In genomic region chr17:27633312-27634025, GRCh38 we compare ENCODE assay signal across 10 cellular contexts. TPM values are rescaled to one million over a fixed set of nuclear protein-coding genes. Genes with fewer than 3 reads are reported as not detected.
DNase-seq lines count a peak whose midpoint lies in the region; ATAC-seq and TF ChIP-seq lines count a peak whose summit lies in the region.
"Had no signal": no experiment of that assay in that cellular context is flagged by ENCODE, and none has a peak within 500 bp of the region (broad histone marks: within the 10 kb centered on the region; RNA-seq: fewer than 3 reads in every experiment).

No MANE protein-coding gene starts in this region.

- no peak overlapping the region for H3K27ac Mint-ChIP-seq in activated naive CD4-positive, alpha-beta T cell treated with anti-CD3 and anti-CD28 coated beads, Interleukin-2, amount 50 U/mL, for 24 hours

- H3K4me1 Mint-ChIP-seq in activated naive CD4-positive, alpha-beta T cell treated with anti-CD3 and anti-CD28 coated beads, Interleukin-2, amount 50 U/mL, for 24 hours = peaks cover 55% of the 10 kb centered on the region

- H3K9me3 ChIP-seq in tibial nerve = no peaks in the 10 kb centered on the region

- H3K27ac ChIP-seq in coronary artery = peak overlapping the region in 1 of 2 donors; percentile 79
- H3K27ac ChIP-seq in tibial nerve = peak overlapping the region in 3 of 4 donors; percentile 41 to 73 (median 51)
- no peak overlapping the region for H3K27ac ChIP-seq in brain microvascular endothelial cell
- H3K27ac ChIP-seq: foreskin keratinocyte had no signal

- TF ChIP-seq POLR2A in tibial nerve (IDR thresholded peaks at IDR 0.05) = no peak

- H3K4me1 ChIP-seq in tibial nerve = peaks cover 0 to 34% (median 24%) of the 10 kb centered on the region in 4 donors

- H3K36me3 ChIP-seq in tibial nerve (no peaks in the 10 kb centered on the region), brain microvascular endothelial cell (replicated peaks) (no peaks in the 10 kb centered on the region)

- H3K27me3 Mint-ChIP-seq in activated naive CD4-positive, alpha-beta T cell treated with anti-CD3 and anti-CD28 coated beads, Interleukin-2, amount 50 U/mL, for 24 hours = no peaks in the 10 kb centered on the region

- in situ Hi-C loops in brain microvascular endothelial cell (cut with HindIII; ENCODE audit: low pct_ligation_motif_present, low sequenced_read_pairs) = no loop called here

- no peaks in the 10 kb centered on the region for H3K9me3 Mint-ChIP-seq in activated naive CD4-positive, alpha-beta T cell treated with anti-CD3 and anti-CD28 coated beads, Interleukin-2, amount 50 U/mL, for 24 hours

- TF ChIP-seq CTCF in coronary artery (IDR thresholded peaks at IDR 0.05) (no peak), tibial nerve (IDR thresholded peaks at IDR 0.05) (no peak), brain microvascular endothelial cell (IDR thresholded peaks at IDR 0.05; ENCODE audit: low read depth, low read length, missing control alignments) (no peak)

- peak overlapping the region; percentile 44 for H3K4me3 Mint-ChIP-seq in activated naive CD4-positive, alpha-beta T cell treated with anti-CD3 and anti-CD28 coated beads, Interleukin-2, amount 50 U/mL, for 24 hours

- ATAC-seq in GM18870 (IDR thresholded peaks at IDR 0.05; ENCODE audit: unreplicated experiment) (no peak), HG03135 (IDR thresholded peaks at IDR 0.05; ENCODE audit: unreplicated experiment) (no peak)
- ATAC-seq: foreskin keratinocyte had no signal

- H3K36me3 Mint-ChIP-seq in activated naive CD4-positive, alpha-beta T cell treated with anti-CD3 and anti-CD28 coated beads, Interleukin-2, amount 50 U/mL, for 24 hours = peaks cover 2% of the 10 kb centered on the region

- DNase-seq in activated naive CD4-positive, alpha-beta T cell (lab: John Stamatoyannopoulos, UW) = no peak
- DNase-seq in coronary artery (ENCODE audit: low spot score) (no peak), midbrain (lab: John Stamatoyannopoulos, UW) (peak; percentile 3), tibial nerve (ENCODE audit: low spot score in 2 of 2) (no peak), brain microvascular endothelial cell (no peak)
- DNase-seq: activated CD4-positive, CD25-positive, alpha-beta regulatory T cell; foreskin keratinocyte had no signal

- H3K27me3 ChIP-seq in tibial nerve = no peaks in the 10 kb centered on the region
- H3K27me3 ChIP-seq in brain microvascular endothelial cell (replicated peaks) = no peaks in the 10 kb centered on the region
- H3K27me3 ChIP-seq: foreskin keratinocyte had no signal

- peak overlapping the region; percentile 6 for H3K4me3 ChIP-seq in coronary artery
- H3K4me3 ChIP-seq in tibial nerve = no peak overlapping the region
- H3K4me3 ChIP-seq in brain microvascular endothelial cell (ENCODE audit: low read depth, low read length) = no peak overlapping the region

- TF ChIP-seq EP300 in tibial nerve (IDR thresholded peaks at IDR 0.05) = no peak

- WGBS in tibial nerve, 2 donors = 25 to 40% methylated on average over 9 to 11 of the region's 14 CpGs

RNA-seq across cellular contexts. Expression of gene LGALS9, which starts 2.5 kb away (rescaled TPM):
- total RNA-seq in tibial nerve = 10 to 100 TPM; 11.9 to 73.5 (median 20.7) TPM
